ENCODE assay signal across 1 cellular context in the genomic region with DNA sequence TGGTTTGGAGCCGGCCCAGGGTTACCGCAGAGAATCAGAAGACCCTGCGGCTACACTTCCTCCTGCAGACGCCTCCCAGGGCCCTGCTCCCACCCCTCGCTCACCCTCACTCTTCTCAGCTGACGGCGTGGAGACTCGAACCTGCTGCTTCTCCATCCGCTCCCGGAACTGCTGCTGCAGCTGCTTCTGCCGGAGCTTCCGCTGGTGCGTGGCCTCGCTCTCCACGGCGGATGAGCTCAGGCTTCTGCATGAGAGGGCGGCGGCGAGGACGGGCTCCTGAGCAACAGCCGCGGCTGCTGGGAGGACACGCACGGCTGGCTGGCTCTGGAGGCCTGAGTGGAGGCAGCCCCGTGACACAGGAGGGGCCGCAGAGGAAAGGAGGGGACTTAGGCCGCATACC.
TF ChIP-seq lines count a peak whose summit lies in the region.

No MANE protein-coding gene starts in this region.

TF ChIP-seq in A549, 52 proteins besides CTCF, POLR2A, EP300 and RAD21:
- TF ChIP-seq HOXA7 (CRISPR knock-in tag; IDR thresholded peaks at IDR 0.05): no peak
- no peak for TF ChIP-seq NPAS2 (CRISPR knock-in tag; IDR thresholded peaks at IDR 0.05; ENCODE audit: borderline replicate concordance)
